ENCODE assay signal across 30 cellular contexts in genomic region chr12:78419513-78419912, GRCh38.
"Had no signal": no experiment of that assay in that cellular context is flagged by ENCODE, and none has a peak within 500 bp of the region (broad histone marks: within the 10 kb centered on the region; RNA-seq: fewer than 3 reads in every experiment).

No MANE protein-coding gene starts in this region.

- H3K4me3 ChIP-seq: ascending aorta, cardiac muscle cell, colonic mucosa, MG63, SJCRH30, SK-N-MC had no signal

- ATAC-seq: activated CD8-positive, alpha-beta T cell treated with anti-CD3 and anti-CD28 coated beads for 36 hours; activated T-cell treated with anti-CD3 and anti-CD28 coated beads, Interleukin-2, amount 50 U/mL, for 72 hours; activated T-helper 17 cell treated with anti-CD3 and anti-CD28 coated beads, Interleukin-2, amount 50 U/mL, for 72 hours; Panc1 had no signal

- H3K27ac ChIP-seq: ascending aorta, cardiac muscle cell, colonic mucosa, SJCRH30, SK-N-MC had no signal

- H3K4me1 ChIP-seq: ascending aorta, colonic mucosa, SJCRH30 had no signal

- H3K4me1 Mint-ChIP-seq: activated CD4-positive, alpha-beta T cell treated with anti-CD3 and anti-CD28 coated beads, Interleukin-2, amount 10 ng/mL, durations not matched to agents 24 days and 14 days; activated naive CD4-positive, alpha-beta T cell treated with anti-CD3 and anti-CD28 coated beads, Interleukin-2, amount 50 U/mL, for 24 hours; activated naive CD8-positive, alpha-beta T cell treated with anti-CD3 and anti-CD28 coated beads, Interleukin-2, amount 10 ng/mL, durations not matched to agents 7 days and 5 days; activated T-helper 17 cell treated with anti-CD3 and anti-CD28 coated beads, Interleukin-2, amount 50 U/mL, for 72 hours; central memory CD8-positive, alpha-beta T cell had no signal

- H3K27me3 ChIP-seq: ascending aorta, cardiac muscle cell, colonic mucosa, MG63, SJCRH30 had no signal

- DNase-seq: activated CD4-positive, alpha-beta T cell treated with anti-CD3 and anti-CD28 coated beads, Interleukin-2, amount 10 ng/mL, durations not matched to agents 24 days and 14 days; activated CD4-positive, alpha-beta T cell treated with anti-CD3 and anti-CD28 coated beads, Interleukin-2, amount 50 U/mL, for 4 hours; activated CD8-positive, alpha-beta T cell treated with anti-CD3 and anti-CD28 coated beads for 36 hours; activated effector memory CD4-positive, alpha-beta T cell treated with anti-CD3 and anti-CD28 coated beads, Interleukin-2, amount 50 U/mL, for 16 hours; activated naive CD4-positive, alpha-beta T cell; activated naive CD8-positive, alpha-beta T cell treated with anti-CD3 and anti-CD28 coated beads, Interleukin-2, amount 10 ng/mL, durations not matched to agents 7 days and 5 days; activated T-cell treated with anti-CD3 and anti-CD28 coated beads, Interleukin-2, amount 50 U/mL, for 1 hour; activated T-cell treated with anti-CD3 and anti-CD28 coated beads, Interleukin-2, amount 50 U/mL, for 72 hours; amygdala; colonic mucosa; MG63; MV-4-11; NCI-H1105; NCI-H1417 treated with DMSO at 0.1 percent for 48 hours; NCI-H1694 treated with DMSO at 0.1 percent for 48 hours; NCI-H2029; NCI-H2107; NCI-H510A; NCI-H526; NCI-H748 treated with DMSO at 0.1 percent for 48 hours; SHP77; SJCRH30 had no signal

- H3K4me3 Mint-ChIP-seq: activated CD4-positive, alpha-beta T cell treated with anti-CD3 and anti-CD28 coated beads, Interleukin-2, amount 10 ng/mL, durations not matched to agents 24 days and 14 days; activated CD8-positive, alpha-beta T cell treated with anti-CD3 and anti-CD28 coated beads for 36 hours; activated naive CD4-positive, alpha-beta T cell treated with anti-CD3 and anti-CD28 coated beads, Interleukin-2, amount 50 U/mL, for 24 hours; activated naive CD8-positive, alpha-beta T cell treated with anti-CD3 and anti-CD28 coated beads, Interleukin-2, amount 10 ng/mL, durations not matched to agents 7 days and 5 days; activated T-cell treated with anti-CD3 and anti-CD28 coated beads, Interleukin-2, amount 50 U/mL, for 72 hours; activated T-helper 17 cell treated with anti-CD3 and anti-CD28 coated beads, Interleukin-2, amount 50 U/mL, for 72 hours; central memory CD8-positive, alpha-beta T cell; T-helper 2 cell treated with Interferon-gamma antibody and Interleukin-4, amounts not matched to agents 5 μg/mL and 100 μg/mL, for 36 hours had no signal

- H3K27me3 Mint-ChIP-seq: activated CD4-positive, alpha-beta T cell treated with anti-CD3 and anti-CD28 coated beads, Interleukin-2, amount 10 ng/mL, durations not matched to agents 24 days and 14 days; activated CD8-positive, alpha-beta T cell treated with anti-CD3 and anti-CD28 coated beads for 36 hours; activated naive CD4-positive, alpha-beta T cell treated with anti-CD3 and anti-CD28 coated beads, Interleukin-2, amount 50 U/mL, for 24 hours; activated naive CD8-positive, alpha-beta T cell treated with anti-CD3 and anti-CD28 coated beads, Interleukin-2, amount 10 ng/mL, durations not matched to agents 7 days and 5 days; activated T-helper 17 cell treated with anti-CD3 and anti-CD28 coated beads, Interleukin-2, amount 50 U/mL, for 72 hours; central memory CD8-positive, alpha-beta T cell had no signal

- H3K36me3 ChIP-seq: ascending aorta, cardiac muscle cell, colonic mucosa, MG63, SJCRH30 had no signal

- H3K9me3 Mint-ChIP-seq: activated CD4-positive, alpha-beta T cell treated with anti-CD3 and anti-CD28 coated beads, Interleukin-2, amount 10 ng/mL, durations not matched to agents 24 days and 14 days; activated CD8-positive, alpha-beta T cell treated with anti-CD3 and anti-CD28 coated beads for 36 hours; activated naive CD8-positive, alpha-beta T cell treated with anti-CD3 and anti-CD28 coated beads, Interleukin-2, amount 10 ng/mL, durations not matched to agents 7 days and 5 days had no signal

- H3K27ac Mint-ChIP-seq: activated CD4-positive, alpha-beta T cell treated with anti-CD3 and anti-CD28 coated beads, Interleukin-2, amount 10 ng/mL, durations not matched to agents 24 days and 14 days; activated CD8-positive, alpha-beta T cell treated with anti-CD3 and anti-CD28 coated beads for 36 hours; activated naive CD4-positive, alpha-beta T cell treated with anti-CD3 and anti-CD28 coated beads, Interleukin-2, amount 50 U/mL, for 24 hours; activated naive CD8-positive, alpha-beta T cell treated with anti-CD3 and anti-CD28 coated beads, Interleukin-2, amount 10 ng/mL, durations not matched to agents 7 days and 5 days; activated T-cell treated with anti-CD3 and anti-CD28 coated beads, Interleukin-2, amount 50 U/mL, for 72 hours; activated T-helper 17 cell treated with anti-CD3 and anti-CD28 coated beads, Interleukin-2, amount 50 U/mL, for 72 hours; T-helper 2 cell treated with Interferon-gamma antibody and Interleukin-4, amounts not matched to agents 5 μg/mL and 100 μg/mL, for 36 hours had no signal

- H3K9me3 ChIP-seq: ascending aorta, colonic mucosa, MG63, SJCRH30 had no signal

- H3K36me3 Mint-ChIP-seq: activated naive CD4-positive, alpha-beta T cell treated with anti-CD3 and anti-CD28 coated beads, Interleukin-2, amount 50 U/mL, for 24 hours; activated naive CD8-positive, alpha-beta T cell treated with anti-CD3 and anti-CD28 coated beads, Interleukin-2, amount 10 ng/mL, durations not matched to agents 7 days and 5 days had no signal
